8 cellular contexts compared by ENCODE assay signal in the genomic region with DNA sequence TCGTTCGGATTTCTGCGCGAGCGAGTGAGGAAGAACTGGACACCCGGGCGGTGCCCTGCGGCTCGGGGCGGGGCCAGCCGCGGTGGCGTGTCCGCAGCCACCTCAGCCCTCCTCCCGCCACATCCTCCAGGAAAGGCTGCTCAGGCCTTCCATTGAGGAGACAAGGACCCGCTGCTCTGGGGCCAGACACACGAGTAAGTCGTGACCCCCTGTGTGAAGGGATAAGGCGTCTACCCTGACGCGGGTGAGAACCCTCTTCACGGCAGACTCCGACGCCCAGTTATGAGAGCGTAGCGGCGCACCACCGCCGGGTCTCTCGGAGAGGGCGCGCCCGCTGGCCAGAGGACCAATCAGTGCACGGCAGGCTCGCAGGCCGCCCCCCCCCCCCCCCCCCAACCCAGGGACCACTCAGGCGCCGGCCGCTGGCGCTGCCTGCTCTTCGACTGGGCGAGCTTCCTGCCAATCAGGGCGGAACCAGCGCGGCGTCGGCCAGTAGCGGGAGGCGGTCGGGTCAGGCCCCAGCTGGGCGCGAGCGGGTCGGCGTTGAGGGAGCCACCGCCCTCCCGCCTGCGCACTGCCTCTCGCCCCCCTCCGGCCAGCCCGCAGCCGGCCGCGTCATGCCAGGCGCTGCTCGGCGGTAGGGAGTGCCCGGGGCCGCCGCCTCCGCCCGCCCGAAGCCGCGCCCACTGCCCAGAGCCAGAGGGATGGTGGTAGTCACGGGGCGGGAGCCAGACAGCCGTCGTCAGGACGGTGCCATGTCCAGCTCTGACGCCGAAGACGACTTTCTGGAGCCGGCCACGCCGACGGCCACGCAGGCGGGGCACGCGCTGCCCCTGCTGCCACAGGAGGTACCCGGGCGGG. TPM values are rescaled to one million over a fixed set of nuclear protein-coding genes. Genes with fewer than 3 reads are reported as not detected.
A peak's percentile ranks its signal among the peaks of the same experiment; 100 is the strongest.
DNase-seq lines count a peak whose midpoint lies in the region; ATAC-seq and TF ChIP-seq lines count a peak whose summit lies in the region.

A gene (plus strand): TSS at position 521 of the 861 bp plus-strand sequence. CDS start 184 bp downstream, at position 705.

- H3K4me1 ChIP-seq in esophagus (ENCODE audit: control insufficient read depth in 2 of 2, insufficient read depth in 2 of 2, low read length in 1 of 2): peaks cover 0 to 2% of the 10 kb centered on the region in 2 donors
- H3K4me1 ChIP-seq in muscle layer of colon (ENCODE audit: insufficient read depth, low read length): peaks cover 25% of the 10 kb centered on the region

- peak; percentile 91 for ATAC-seq in GM21737 (IDR thresholded peaks at IDR 0.05; ENCODE audit: unreplicated experiment)
- ATAC-seq in activated T-cell treated with anti-CD3 and anti-CD28 coated beads, Interleukin-2, amount 50 U/mL, for 4 hours: peak; percentile 96

- H3K27me3 ChIP-seq in esophagus (ENCODE audit: control insufficient read depth in 1 of 2, insufficient read depth in 2 of 2, low read length in 2 of 2): no peaks in the 10 kb centered on the region
- H3K27me3 ChIP-seq in muscle layer of colon (ENCODE audit: control insufficient read depth in 1 of 2, insufficient read depth in 2 of 2, low read length in 2 of 2): no peaks in the 10 kb centered on the region

- H3K9me3 Mint-ChIP-seq in activated T-cell treated with anti-CD3 and anti-CD28 coated beads, Interleukin-2, amount 50 U/mL, for 4 hours: no peaks in the 10 kb centered on the region

- peak within 1 kb of the TSS; percentile 86 for H3K4me3 Mint-ChIP-seq in activated T-cell treated with anti-CD3 and anti-CD28 coated beads, Interleukin-2, amount 50 U/mL, for 4 hours

- H3K9ac ChIP-seq in muscle layer of colon (ENCODE audit: low read length): peak within 1 kb of the TSS; percentile 55

- peak; percentile 98 for DNase-seq in DMS53 treated with DMSO at 0.1 percent for 48 hours (lab: John Stamatoyannopoulos, UW; ENCODE audit: unreplicated experiment)
- DNase-seq in KG1 (lab: John Stamatoyannopoulos, UW): peak; percentile 84
- peak; percentile 91 for DNase-seq in activated T-cell treated with anti-CD3 and anti-CD28 coated beads, Interleukin-2, amount 50 U/mL, for 4 hours
- DNase-seq in stimulated activated CD8-positive, alpha-beta memory T cell treated with anti-CD3 and anti-CD28 coated beads, Interleukin-7, amount 100 ng/mL, for 1 hour (ENCODE audit: low read depth in 2 of 2): peak; percentile 88 to 89

- WGBS in esophagus, 2 donors: 0% methylated on average over 61 to 93 of the region's 93 CpGs

- H3K36me3 ChIP-seq in esophagus (ENCODE audit: control insufficient read depth in 2 of 2, insufficient read depth in 2 of 2, low read length in 1 of 2): peaks cover 0 to 3% of the 10 kb centered on the region in 2 donors
- H3K36me3 ChIP-seq in muscle layer of colon (ENCODE audit: insufficient read depth, low read length): peaks cover 6% of the 10 kb centered on the region

- H3K9me3 ChIP-seq in esophagus (ENCODE audit: control insufficient read depth in 2 of 2, insufficient read depth in 1 of 2, low read depth in 1 of 2, low read length in 1 of 2): no peaks in the 10 kb centered on the region
- H3K9me3 ChIP-seq in muscle layer of colon (ENCODE audit: low read length): no peaks in the 10 kb centered on the region

- H3K27ac ChIP-seq in esophagus (ENCODE audit: low read depth in 2 of 2, low read length in 1 of 2): peak within 1 kb of the TSS; percentile 96 to 99
- H3K27ac ChIP-seq in muscle layer of colon (ENCODE audit: low read depth, low read length): peak within 1 kb of the TSS; percentile 86

- H3K27me3 Mint-ChIP-seq in activated T-cell treated with anti-CD3 and anti-CD28 coated beads, Interleukin-2, amount 50 U/mL, for 4 hours (ENCODE audit: low read depth): no peaks in the 10 kb centered on the region

- peaks cover 43% of the 10 kb centered on the region for H3K4me1 Mint-ChIP-seq in activated T-cell treated with anti-CD3 and anti-CD28 coated beads, Interleukin-2, amount 50 U/mL, for 4 hours (ENCODE audit: low read depth)

- peak within 1 kb of the TSS; percentile 66 to 74 for H3K4me3 ChIP-seq in esophagus (ENCODE audit: low read depth in 1 of 2, low read length in 2 of 2)
- H3K4me3 ChIP-seq in muscle layer of colon (ENCODE audit: low read depth in 1 of 2, low read length in 2 of 2): peak within 1 kb of the TSS; percentile 64 to 83

- H3K36me3 Mint-ChIP-seq in activated T-cell treated with anti-CD3 and anti-CD28 coated beads, Interleukin-2, amount 50 U/mL, for 4 hours (ENCODE audit: insufficient read depth): peaks cover 4% of the 10 kb centered on the region

TF ChIP-seq in PFSK-1, 5 proteins besides CTCF, POLR2A, EP300 and RAD21:
- TF ChIP-seq FOXP2 (optimal IDR thresholded peaks at IDR 0.05; ENCODE audit: borderline replicate concordance, extremely low read depth, extremely low read length, insufficient read depth) (peak; percentile 55), SIN3A (IDR thresholded peaks at IDR 0.05; ENCODE audit: borderline replicate concordance, insufficient read depth, low read length) (no peak; the same call in 1 of the 2 replicates), POLR2AphosphoS5 (IDR thresholded peaks at IDR 0.05; ENCODE audit: low read depth, low read length) (peak; percentile 96), TAF1 (IDR thresholded peaks at IDR 0.05; ENCODE audit: borderline replicate concordance, insufficient read depth, low read length) (peak; percentile 79)
- TF ChIP-seq, protein P1, sequence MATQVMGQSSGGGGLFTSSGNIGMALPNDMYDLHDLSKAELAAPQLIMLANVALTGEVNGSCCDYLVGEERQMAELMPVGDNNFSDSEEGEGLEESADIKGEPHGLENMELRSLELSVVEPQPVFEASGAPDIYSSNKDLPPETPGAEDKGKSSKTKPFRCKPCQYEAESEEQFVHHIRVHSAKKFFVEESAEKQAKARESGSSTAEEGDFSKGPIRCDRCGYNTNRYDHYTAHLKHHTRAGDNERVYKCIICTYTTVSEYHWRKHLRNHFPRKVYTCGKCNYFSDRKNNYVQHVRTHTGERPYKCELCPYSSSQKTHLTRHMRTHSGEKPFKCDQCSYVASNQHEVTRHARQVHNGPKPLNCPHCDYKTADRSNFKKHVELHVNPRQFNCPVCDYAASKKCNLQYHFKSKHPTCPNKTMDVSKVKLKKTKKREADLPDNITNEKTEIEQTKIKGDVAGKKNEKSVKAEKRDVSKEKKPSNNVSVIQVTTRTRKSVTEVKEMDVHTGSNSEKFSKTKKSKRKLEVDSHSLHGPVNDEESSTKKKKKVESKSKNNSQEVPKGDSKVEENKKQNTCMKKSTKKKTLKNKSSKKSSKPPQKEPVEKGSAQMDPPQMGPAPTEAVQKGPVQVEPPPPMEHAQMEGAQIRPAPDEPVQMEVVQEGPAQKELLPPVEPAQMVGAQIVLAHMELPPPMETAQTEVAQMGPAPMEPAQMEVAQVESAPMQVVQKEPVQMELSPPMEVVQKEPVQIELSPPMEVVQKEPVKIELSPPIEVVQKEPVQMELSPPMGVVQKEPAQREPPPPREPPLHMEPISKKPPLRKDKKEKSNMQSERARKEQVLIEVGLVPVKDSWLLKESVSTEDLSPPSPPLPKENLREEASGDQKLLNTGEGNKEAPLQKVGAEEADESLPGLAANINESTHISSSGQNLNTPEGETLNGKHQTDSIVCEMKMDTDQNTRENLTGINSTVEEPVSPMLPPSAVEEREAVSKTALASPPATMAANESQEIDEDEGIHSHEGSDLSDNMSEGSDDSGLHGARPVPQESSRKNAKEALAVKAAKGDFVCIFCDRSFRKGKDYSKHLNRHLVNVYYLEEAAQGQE (IDR thresholded peaks at IDR 0.05; ENCODE audit: insufficient read depth in 1 of 2, low read depth in 2 of 2, low read length in 2 of 2): 0 out of 4 replicates have a peak, but pooled peaks of 1 of the 2 experiments have one; percentile 48

RNA-seq across cellular contexts. Expression of the gene that starts here (rescaled TPM):
- polyA plus RNA-seq in PFSK-1 (2012; ENCODE audit: insufficient read length, low read depth): 13.7 TPM
- total RNA-seq in activated T-cell treated with anti-CD3 and anti-CD28 coated beads, Interleukin-2, amount 50 U/mL, for 4 hours: 1 to 10 TPM; 3.1 to 3.9 (median 3.6) TPM
- polyA plus RNA-seq in esophagus: 1 to 10 TPM; 1.9 to 2.9 TPM

Comparison
In these comparisons a context has a peak if more than half of its experiments do, and no peak if none do; other contexts are left out.
1. Peak in every context shown above with its lines: DNase-seq, ATAC-seq, H3K4me3 ChIP-seq and H3K27ac ChIP-seq.